ENCODE assay signal across 11 cellular contexts in genomic region chr16:85136705-85137322, GRCh38. TPM values are rescaled to one million over a fixed set of nuclear protein-coding genes. Genes with fewer than 3 reads are reported as not detected.
DNase-seq lines count a peak whose midpoint lies in the region; ATAC-seq, FAIRE-seq and TF ChIP-seq lines count a peak whose summit lies in the region.
"Had no signal": no experiment of that assay in that cellular context is flagged by ENCODE, and none has a peak within 500 bp of the region (broad histone marks: within the 10 kb centered on the region; RNA-seq: fewer than 3 reads in every experiment).

No MANE protein-coding gene starts in this region.

- no peaks in the 10 kb centered on the region for H3K4me1 ChIP-seq in breast epithelium
- H3K4me1 ChIP-seq in H1 (replicated peaks in 1 of 4; ENCODE audit: control insufficient read depth in 3 of 4, insufficient read depth in 4 of 4, low read length in 3 of 4) = peaks cover 0 to 11% (median 2%) of the 10 kb centered on the region in 4 experiments; a peak in 4 of 7 replicates
- peaks cover 10 to 13% of the 10 kb centered on the region in 2 donors for H3K4me1 ChIP-seq in mucosa of rectum (ENCODE audit: control insufficient read depth in 2 of 2, insufficient read depth in 2 of 2, low read length in 2 of 2)
- H3K4me1 ChIP-seq in vagina = peaks cover 25% of the 10 kb centered on the region

- H2BK15ac ChIP-seq in H1 (ENCODE audit: low read length) = peak overlapping the region; percentile 98

- H2BK12ac ChIP-seq in H1 (ENCODE audit: low read depth, low read length) = 0 out of 2 replicates have a peak overlapping the region, but pooled peaks have one; percentile 80

- H3K14ac ChIP-seq in H1 (ENCODE audit: insufficient read length) = no peak overlapping the region

- no peak overlapping the region for H3K4me2 ChIP-seq in H1 (ENCODE audit: insufficient read depth in 1 of 2, low read depth in 2 of 2, low read length in 2 of 2)

- POLR2A ChIA-PET in MCF 10A (lab: Yijun Ruan, JAX) = interaction anchor here (0.6 to 1.5 kb wide), 2 partner anchors 11 to 254 kb away, joined by 3 to 6 read pairs; no protein-coding TSS in a partner anchor
- POLR2A ChIA-PET in H1 (lab: Charles Lee; ENCODE audit: partially characterized antibody) = interaction anchor here (1.0 kb wide), 1 partner anchor 22 kb away, joined by 4 read pairs; no protein-coding TSS in a partner anchor

- no peak overlapping the region for H3K4ac ChIP-seq in H1 (replicated peaks; ENCODE audit: insufficient read length, low read depth, low read length)

- peak overlapping the region; percentile 51; the same call in 1 of the 2 replicates for H4K8ac ChIP-seq in H1 (ENCODE audit: extremely low read depth, insufficient read depth, low read length)

- no peak overlapping the region for H3K4me3 Mint-ChIP-seq in MCF 10A (ENCODE audit: unreplicated experiment)

- H3K79me2 ChIP-seq in H1 (ENCODE audit: control insufficient read depth in 1 of 2, insufficient read depth in 2 of 2, low read length in 2 of 2) = no peaks in the 10 kb centered on the region

- H3K79me1 ChIP-seq in H1 (ENCODE audit: low read depth, low read length) = no peaks in the 10 kb centered on the region

- no peak overlapping the region for H3K56ac ChIP-seq in H1 (replicated peaks; ENCODE audit: insufficient read length, low read depth, low read length)

- no peaks in the 10 kb centered on the region for H3K9me3 Mint-ChIP-seq in MCF 10A (ENCODE audit: unreplicated experiment)

- peak overlapping the region; percentile 45 for H4K91ac ChIP-seq in H1 (replicated peaks; ENCODE audit: insufficient read length, low read length)

- no peaks in the 10 kb centered on the region for H3K9me3 ChIP-seq in breast epithelium
- H3K9me3 ChIP-seq in H1 (ENCODE audit: insufficient read depth in 2 of 2, low read depth in 1 of 2, low read length in 1 of 2) = no peaks in the 10 kb centered on the region; a peak in 1 of 4 replicates
- H3K9me3 ChIP-seq in mucosa of rectum (ENCODE audit: control insufficient read depth in 2 of 2, low read length in 2 of 2) = no peaks in the 10 kb centered on the region
- H3K9me3 ChIP-seq in vagina = no peaks in the 10 kb centered on the region

- no peak overlapping the region for H2BK120ac ChIP-seq in H1 (replicated peaks; ENCODE audit: low read depth, low read length)

- no peak for TF ChIP-seq RAD21 in H1 (IDR thresholded peaks at IDR 0.05 in 1 of 2, conservative IDR thresholded peaks at IDR 0.05 in 1 of 2; ENCODE audit: low read depth in 2 of 2, low read length in 2 of 2)

- no TSS peak for BruUV-seq in MCF 10A (replicated peaks; lab: Mats Ljungman, UMichigan)

- no peak for ATAC-seq in HG02759 (IDR thresholded peaks at IDR 0.05; ENCODE audit: unreplicated experiment)
- no peak for ATAC-seq in HG03442 (IDR thresholded peaks at IDR 0.05; ENCODE audit: unreplicated experiment)

- no peak overlapping the region for H3K23ac ChIP-seq in H1 (ENCODE audit: insufficient read length)

- DNase-seq in breast epithelium (ENCODE audit: low spot score in 2 of 2) (no peak), MCF 10A (ENCODE audit: unreplicated experiment) (no peak), H1 (ENCODE audit: low read depth in 1 of 2, low spot score in 2 of 2) (no peak), vagina (ENCODE audit: extremely low spot score in 2 of 2) (no peak)
- DNase-seq in stimulated activated CD4-positive, alpha-beta T cell treated with anti-CD3 and anti-CD28 coated beads, Interleukin-12 subunit alpha, Interleukin-12 subunit beta, amount 100 ng/mL, for 4 hours = no peak
- DNase-seq: activated effector memory CD4-positive, alpha-beta T cell treated with anti-CD3 and anti-CD28 coated beads, Interleukin-2, amount 50 U/mL, for 16 hours; NCI-H2227 treated with DMSO at 0.1 percent for 48 hours had no signal

- no peak overlapping the region for H2AFZ ChIP-seq in H1 (ENCODE audit: low read length)

- H2BK20ac ChIP-seq in H1 (ENCODE audit: low read length) = 0 out of 2 replicates have a peak overlapping the region, but pooled peaks have one; percentile 80

- H3K27me3 ChIP-seq in breast epithelium (no peaks in the 10 kb centered on the region), H1 (replicated peaks in 1 of 4; ENCODE audit: control insufficient read depth in 3 of 4, extremely low read depth in 1 of 4, insufficient read depth in 3 of 4, low read length in 3 of 4) (no peaks in the 10 kb centered on the region), mucosa of rectum (ENCODE audit: control insufficient read depth in 2 of 2, insufficient read depth in 2 of 2, low read length in 2 of 2) (peaks cover 0 to 3% of the 10 kb centered on the region in 2 donors), vagina (no peaks in the 10 kb centered on the region)

- peak overlapping the region; percentile 38 to 58 (median 47) for H3K4me3 ChIP-seq in breast epithelium
- H3K4me3 ChIP-seq in H1 (ENCODE audit: extremely low read depth in 1 of 4, insufficient read depth in 2 of 4, low read depth in 3 of 4, low read length in 4 of 4) = no peak overlapping the region
- H3K4me3 ChIP-seq in mucosa of rectum (ENCODE audit: low read length in 2 of 2) = peak overlapping the region; percentile 36 to 44
- peak overlapping the region; percentile 30 to 37 for H3K4me3 ChIP-seq in vagina

- no peak overlapping the region for H4K5ac ChIP-seq in H1 (ENCODE audit: insufficient read length, low read depth, low read length)

- TF ChIP-seq CTCF in breast epithelium (IDR thresholded peaks at IDR 0.05) = no peak
- TF ChIP-seq CTCF in MCF 10A (IDR thresholded peaks at IDR 0.05; ENCODE audit: unreplicated experiment) = no peak
- TF ChIP-seq CTCF in H1 (IDR thresholded peaks at IDR 0.05; ENCODE audit: control extremely low read depth in 1 of 3, insufficient read depth in 1 of 3, low read depth in 1 of 3, low read length in 3 of 3) = no peak
- no peak for TF ChIP-seq CTCF in vagina (IDR thresholded peaks at IDR 0.05)

- H3K27me3 Mint-ChIP-seq in MCF 10A (ENCODE audit: insufficient read depth, unreplicated experiment) = peaks cover 31% of the 10 kb centered on the region

- no peak overlapping the region for H3K27ac Mint-ChIP-seq in MCF 10A (ENCODE audit: low read depth, unreplicated experiment)

- H3K36me3 Mint-ChIP-seq in MCF 10A (ENCODE audit: insufficient read depth, unreplicated experiment) = no peaks in the 10 kb centered on the region

- TF ChIP-seq POLR2A in breast epithelium (IDR thresholded peaks at IDR 0.05) (no peak), H1 (IDR thresholded peaks at IDR 0.05; ENCODE audit: control extremely low read depth in 1 of 2, low read depth in 2 of 2, low read length in 2 of 2) (no peak), vagina (IDR thresholded peaks at IDR 0.05) (no peak)

- 88% methylated on average over 17 of the region's 17 CpGs; no CpG with 5 or more reads in 1 of the 2 experiments for whole genome bisulfite sequencing in H1 (ENCODE audit: extremely low coverage in 1 of 2, insufficient coverage in 1 of 2, insufficient read length in 1 of 2, insufficient replicate concordance in 2 of 2, low coverage in 1 of 2, low lambda C conversion rate in 2 of 2, missing lambda C conversion rate in 1 of 2), 2 experiments

- 0 out of 2 replicates have a peak overlapping the region, but pooled peaks have one; percentile 24 for H2BK5ac ChIP-seq in H1 (ENCODE audit: low read depth, low read length)

- H2AK5ac ChIP-seq in H1 (ENCODE audit: low read depth, low read length) = 0 out of 2 replicates have a peak overlapping the region, but pooled peaks have one; percentile 15

- peaks cover 16% of the 10 kb centered on the region for H3K4me1 Mint-ChIP-seq in MCF 10A (ENCODE audit: insufficient read depth, unreplicated experiment)

- no peaks in the 10 kb centered on the region for H4K20me1 ChIP-seq in H1 (replicated peaks in 1 of 2; ENCODE audit: control insufficient read depth in 1 of 2, insufficient read depth in 2 of 2, low read length in 2 of 2)

- FAIRE-seq in H1 (lab: Jason Lieb, UNC) = no peak

- no peaks in the 10 kb centered on the region for H3K23me2 ChIP-seq in H1 (ENCODE audit: low read depth, low read length)

- TF ChIP-seq EP300 in H1 (IDR thresholded peaks at IDR 0.05; ENCODE audit: borderline replicate concordance in 1 of 2, low read depth in 2 of 2, low read length in 2 of 2) = no peak

- intact Hi-C loops in breast epithelium (cut with DNase I; ENCODE audit: low total_unique reads) = no loop called here
- intact Hi-C loops in MCF 10A (cut with micrococcal nuclease) = no loop called here
- intact Hi-C loops in vagina (cut with DNase I) = no loop called here

- CTCF ChIA-PET in MCF 10A (lab: Yijun Ruan, JAX) = interaction anchor here (0.6 to 1.0 kb wide), 4 partner anchors 22 to 653 kb away, joined by 3 to 5 read pairs (median 5); no protein-coding TSS in a partner anchor
- CTCF ChIA-PET in H1 (lab: Charles Lee; ENCODE audit: partially characterized antibody) = interaction anchor here (1.0 to 1.8 kb wide), 5 partner anchors 8 to 139 kb away, joined by 3 to 8 read pairs (median 3); no protein-coding TSS in a partner anchor

- no peak overlapping the region for H3K18ac ChIP-seq in H1 (ENCODE audit: extremely low read depth, low read length)

- no peaks in the 10 kb centered on the region for H3K36me3 ChIP-seq in breast epithelium
- H3K36me3 ChIP-seq in H1 (ENCODE audit: control insufficient read depth in 2 of 4, insufficient read depth in 4 of 4, low read length in 3 of 4) = no peaks in the 10 kb centered on the region
- no peaks in the 10 kb centered on the region for H3K36me3 ChIP-seq in mucosa of rectum (ENCODE audit: control insufficient read depth in 2 of 2, insufficient read depth in 2 of 2, low read length in 2 of 2)
- H3K36me3 ChIP-seq in vagina = no peaks in the 10 kb centered on the region

- H3K9ac ChIP-seq in H1 (replicated peaks in 1 of 4; ENCODE audit: extremely low read depth in 1 of 4, low read depth in 3 of 4, low read length in 3 of 4) = no peak overlapping the region
- H3K9ac ChIP-seq in mucosa of rectum (ENCODE audit: low read depth in 1 of 2, low read length in 2 of 2) = no peak overlapping the region

- H3K27ac ChIP-seq in breast epithelium = peak overlapping the region; percentile 76 to 83
- no peak overlapping the region for H3K27ac ChIP-seq in H1 (ENCODE audit: low read depth, low read length)
- peak overlapping the region; percentile 63 to 84 for H3K27ac ChIP-seq in mucosa of rectum (ENCODE audit: low read depth in 2 of 2, low read length in 2 of 2)
- peak overlapping the region; percentile 81 for H3K27ac ChIP-seq in vagina

RNA-seq across cellular contexts. Expression of gene CIBAR2, which starts 24.5 kb away (rescaled TPM):
- not detected for total RNA-seq in breast epithelium
- total RNA-seq in MCF 10A (2022) = not detected in 2 replicates
- not detected in 2 replicates for total RNA-seq in H1 (2021; fragmentation: NEBNext Ultra II Directional; extraction: Animal tissue kit (Norgen Biotek cat#: 25700))
- 0.06 and 0.18 TPM in 2 replicates for polyA plus RNA-seq in H1 (2011; rRNA removed)
- polyA plus RNA-seq in H1 (2011; cell fraction: cytosol; rRNA removed) = 0.12 TPM
- 0.23 TPM for polyA plus RNA-seq in H1 (2011; cell fraction: nucleus; rRNA removed)
- polyA plus RNA-seq in H1 (2012, experiment 1 of 2) = 0.15 to 0.29 TPM in 2 of 4 replicates, not detected in the others
- 0.42 TPM for polyA plus RNA-seq in H1 (2012, experiment 2 of 2)
- 0.06 TPM for polyA plus RNA-seq in H1 (2013, experiment 1 of 2)
- polyA plus RNA-seq in H1 (2013, experiment 2 of 2) = 0.02 TPM
- 0.17 TPM in 1 of 2 replicates, not detected in the other for polyA minus RNA-seq in H1 (2011; rRNA and poly(A)+ RNA removed)
- not detected for polyA minus RNA-seq in H1 (2011; cell fraction: cytosol; rRNA and poly(A)+ RNA removed)
- not detected for polyA minus RNA-seq in H1 (2011; cell fraction: nucleus; rRNA and poly(A)+ RNA removed)
- not detected for total RNA-seq in vagina
- total RNA-seq: pulmonary artery endothelial cell had no signal

Comparison
In these comparisons a context has a peak if more than half of its experiments do, and no peak if none do; other contexts are left out.
1. H3K4me3 ChIP-seq: peak in breast epithelium (3 of 3), mucosa of rectum (2 of 2) and vagina (2 of 2); none in H1 (0 of 4).